17 cellular contexts compared by ENCODE assay signal in the genomic region with DNA sequence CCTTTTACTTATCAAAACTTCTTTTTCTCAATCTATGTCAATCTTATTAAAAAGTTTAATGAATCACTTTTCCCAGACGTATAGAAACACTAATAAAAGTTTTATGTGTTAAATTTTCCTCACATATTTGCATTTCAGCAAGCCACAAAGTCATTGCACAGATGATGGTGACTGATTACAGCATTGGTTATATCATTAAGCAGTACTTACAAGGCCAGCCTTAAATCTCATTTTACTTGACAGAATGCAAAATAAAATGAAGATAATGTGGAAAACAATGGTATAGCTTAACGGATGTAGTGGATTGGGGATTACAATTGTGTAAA. TPM values are rescaled to one million over a fixed set of nuclear protein-coding genes. Genes with fewer than 3 reads are reported as not detected.
DNase-seq lines count a peak whose midpoint lies in the region; ATAC-seq and TF ChIP-seq lines count a peak whose summit lies in the region.
"Had no signal": no experiment of that assay in that cellular context is flagged by ENCODE, and none has a peak within 500 bp of the region (broad histone marks: within the 10 kb centered on the region; RNA-seq: fewer than 3 reads in every experiment).

No MANE protein-coding gene starts in this region.

- H3K4me1 Mint-ChIP-seq in CD4-positive, CD25-positive, alpha-beta regulatory T cell: peaks cover 4 to 12% (median 5%) of the 10 kb centered on the region in 4 donors
- H3K4me1 Mint-ChIP-seq in activated T-helper 17 cell treated with anti-CD3 and anti-CD28 coated beads, Interleukin-2, amount 50 U/mL, for 72 hours: no peaks in the 10 kb centered on the region
- H3K4me1 Mint-ChIP-seq in stimulated activated memory B cell treated with anti-CD40 and anti-IgM and Interleukin-4, amounts not matched to agents 10 μg/mL and 1 μg/mL and 100 μg/mL, for 72 hours: no peaks in the 10 kb centered on the region

- H3K27me3 ChIP-seq in CD4-positive, CD25-positive, alpha-beta regulatory T cell (ENCODE audit: control insufficient read depth, insufficient read depth, low read length): no peaks in the 10 kb centered on the region
- no peaks in the 10 kb centered on the region for H3K27me3 ChIP-seq in rectal smooth muscle tissue (ENCODE audit: control insufficient read depth, insufficient read depth, low read length)

- no peak for TF ChIP-seq CTCF in lower leg skin (IDR thresholded peaks at IDR 0.05)

- peaks cover 21% of the 10 kb centered on the region for H3K36me3 Mint-ChIP-seq in CD4-positive, CD25-positive, alpha-beta regulatory T cell
- peaks cover 44% of the 10 kb centered on the region for H3K36me3 Mint-ChIP-seq in activated T-helper 17 cell treated with anti-CD3 and anti-CD28 coated beads, Interleukin-2, amount 50 U/mL, for 72 hours (ENCODE audit: low read depth)
- H3K36me3 Mint-ChIP-seq in stimulated activated memory B cell treated with anti-CD40 and anti-IgM and Interleukin-4, amounts not matched to agents 10 μg/mL and 1 μg/mL and 100 μg/mL, for 72 hours: peaks cover 13% of the 10 kb centered on the region

- no peak overlapping the region for H3K4me3 Mint-ChIP-seq in CD4-positive, CD25-positive, alpha-beta regulatory T cell
- H3K4me3 Mint-ChIP-seq in activated T-helper 17 cell treated with anti-CD3 and anti-CD28 coated beads, Interleukin-2, amount 50 U/mL, for 72 hours: no peak overlapping the region
- no peak overlapping the region for H3K4me3 Mint-ChIP-seq in stimulated activated memory B cell treated with anti-CD40 and anti-IgM and Interleukin-4, amounts not matched to agents 10 μg/mL and 1 μg/mL and 100 μg/mL, for 72 hours

- intact Hi-C loops in lower leg skin (cut with DNase I; ENCODE audit: low total_unique reads): no loop called here

- H3K4me1 ChIP-seq in CD4-positive, CD25-positive, alpha-beta regulatory T cell (ENCODE audit: control insufficient read depth, insufficient read depth, low read length, poor library complexity, severe bottlenecking): no peaks in the 10 kb centered on the region
- H3K4me1 ChIP-seq in rectal smooth muscle tissue (ENCODE audit: control insufficient read depth, insufficient read depth, low read length): peaks cover 14% of the 10 kb centered on the region

- H3K27me3 Mint-ChIP-seq in CD4-positive, CD25-positive, alpha-beta regulatory T cell: no peaks in the 10 kb centered on the region
- no peaks in the 10 kb centered on the region for H3K27me3 Mint-ChIP-seq in activated T-helper 17 cell treated with anti-CD3 and anti-CD28 coated beads, Interleukin-2, amount 50 U/mL, for 72 hours
- no peaks in the 10 kb centered on the region for H3K27me3 Mint-ChIP-seq in stimulated activated memory B cell treated with anti-CD40 and anti-IgM and Interleukin-4, amounts not matched to agents 10 μg/mL and 1 μg/mL and 100 μg/mL, for 72 hours

- H3K4me3 ChIP-seq in CD4-positive, CD25-positive, alpha-beta regulatory T cell (ENCODE audit: low read depth, low read length): no peak overlapping the region
- no peak overlapping the region for H3K4me3 ChIP-seq in rectal smooth muscle tissue (ENCODE audit: low read length)
- H3K4me3 ChIP-seq in lower leg skin (ENCODE audit: low read depth, poor library complexity, severe bottlenecking): no peak overlapping the region
- H3K4me3 ChIP-seq: GM23248 had no signal

- peaks cover 46% of the 10 kb centered on the region for H3K36me3 ChIP-seq in CD4-positive, CD25-positive, alpha-beta regulatory T cell (ENCODE audit: control insufficient read depth, insufficient read depth, low read length)
- H3K36me3 ChIP-seq in rectal smooth muscle tissue (ENCODE audit: control insufficient read depth, insufficient read depth, low read length): no peaks in the 10 kb centered on the region

- no peak overlapping the region for H3K27ac ChIP-seq in CD4-positive, CD25-positive, alpha-beta regulatory T cell (ENCODE audit: insufficient read depth, low read length, poor library complexity, severe bottlenecking)
- H3K27ac ChIP-seq in rectal smooth muscle tissue (ENCODE audit: low read depth, low read length): peak overlapping the region; percentile 60
- H3K27ac ChIP-seq: GM23248 had no signal

- no peak for TF ChIP-seq POLR2A in lower leg skin (IDR thresholded peaks at IDR 0.05)

- H3K27ac Mint-ChIP-seq in CD4-positive, CD25-positive, alpha-beta regulatory T cell: peak overlapping the region in 2 of 3 donors; percentile 12 to 49
- peak overlapping the region; percentile 9 for H3K27ac Mint-ChIP-seq in activated T-helper 17 cell treated with anti-CD3 and anti-CD28 coated beads, Interleukin-2, amount 50 U/mL, for 72 hours
- no peak overlapping the region for H3K27ac Mint-ChIP-seq in stimulated activated memory B cell treated with anti-CD40 and anti-IgM and Interleukin-4, amounts not matched to agents 10 μg/mL and 1 μg/mL and 100 μg/mL, for 72 hours

- DNase-seq in NCI-H82 (lab: John Stamatoyannopoulos, UW): peak; percentile 10
- DNase-seq in NCI-H82 treated with DMSO at 0.1 percent for 48 hours (lab: John Stamatoyannopoulos, UW; ENCODE audit: unreplicated experiment): no peak
- DNase-seq in CD4-positive, CD25-positive, alpha-beta regulatory T cell: no peak
- DNase-seq in NCI-H69 (lab: John Stamatoyannopoulos, UW): no peak
- no peak for DNase-seq in lower leg skin (ENCODE audit: low spot score in 2 of 2)
- DNase-seq: 8988T, GF-D8, GM23248, HCEC 1CT, MV-4-11, NCI-H1930, NCI-H774 had no signal

- H3K9me3 ChIP-seq in CD4-positive, CD25-positive, alpha-beta regulatory T cell (ENCODE audit: control insufficient read depth in 2 of 2, low read length in 2 of 2): no peaks in the 10 kb centered on the region

- H3K9ac ChIP-seq in rectal smooth muscle tissue (ENCODE audit: low read length): no peak overlapping the region
- H3K9ac ChIP-seq: GM23248 had no signal

- no peaks in the 10 kb centered on the region for H3K9me3 Mint-ChIP-seq in CD4-positive, CD25-positive, alpha-beta regulatory T cell
- H3K9me3 Mint-ChIP-seq in activated T-helper 17 cell treated with anti-CD3 and anti-CD28 coated beads, Interleukin-2, amount 50 U/mL, for 72 hours: no peaks in the 10 kb centered on the region
- H3K9me3 Mint-ChIP-seq in stimulated activated memory B cell treated with anti-CD40 and anti-IgM and Interleukin-4, amounts not matched to agents 10 μg/mL and 1 μg/mL and 100 μg/mL, for 72 hours: no peaks in the 10 kb centered on the region

- no peak for ATAC-seq in CD4-positive, CD25-positive, alpha-beta regulatory T cell (ENCODE audit: low read depth in 2 of 2)
- no peak for ATAC-seq in activated T-helper 17 cell treated with anti-CD3 and anti-CD28 coated beads, Interleukin-2, amount 50 U/mL, for 72 hours (replicated peaks)
- ATAC-seq in stimulated activated memory B cell treated with anti-CD40 and anti-IgM and Interleukin-4, amounts not matched to agents 10 μg/mL and 1 μg/mL and 100 μg/mL, for 72 hours: no peak
- ATAC-seq: Panc1 had no signal

- WGBS in lower leg skin, 2 donors: 78 to 80% methylated on average over 2 of the region's 2 CpGs

RNA-seq across cellular contexts. Expression of gene TMEM200B, which starts 39.5 kb away (rescaled TPM):
- not detected for total RNA-seq in CD4-positive, CD25-positive, alpha-beta regulatory T cell
- under 1 TPM in 1 of 4 donors, not detected in 3; 0.27 TPM for polyA plus RNA-seq in CD4-positive, CD25-positive, alpha-beta regulatory T cell
- 1 to 10 TPM in 1 of 2 donors, not detected in 1; 1.1 TPM for total RNA-seq in activated T-helper 17 cell treated with anti-CD3 and anti-CD28 coated beads, Interleukin-2, amount 50 U/mL, for 72 hours
- 1 to 10 TPM; 2.1 to 7.7 (median 4.5) TPM for total RNA-seq in lower leg skin
- total RNA-seq: SK-MEL-5 had no signal
